Comparison of ENCODE assay signal across 14 cellular contexts in genomic region chr7:106063039-106063438, GRCh38. TPM values are rescaled to one million over a fixed set of nuclear protein-coding genes. Genes with fewer than 3 reads are reported as not detected.
A peak's percentile ranks its signal among the peaks of the same experiment; 100 is the strongest.
DNase-seq lines count a peak whose midpoint lies in the region; ATAC-seq, FAIRE-seq and TF ChIP-seq lines count a peak whose summit lies in the region.
"Had no signal": no experiment of that assay in that cellular context is flagged by ENCODE, and none has a peak within 500 bp of the region (broad histone marks: within the 10 kb centered on the region; RNA-seq: fewer than 3 reads in every experiment).

No MANE protein-coding gene starts in this region.

- no peak overlapping the region; the same call in 1 of the 2 replicates for H3K9ac ChIP-seq in OCI-LY3 (ENCODE audit: low read length)

- no peak overlapping the region for H3K4me3 ChIP-seq in OCI-LY3 (ENCODE audit: low read length)

- H3K4me3 Mint-ChIP-seq in T-helper 2 cell treated with Interferon-gamma antibody and Interleukin-4, amounts not matched to agents 5 μg/mL and 100 μg/mL, for 36 hours, result no peak overlapping the region
- no peak overlapping the region for H3K4me3 Mint-ChIP-seq in stimulated activated effector memory CD8-positive, alpha-beta T cell treated with anti-CD3 and anti-CD28 coated beads, Interleukin-12 subunit alpha, Interleukin-12 subunit beta, amount 100 ng/mL, for 72 hours
- H3K4me3 Mint-ChIP-seq: activated naive CD4-positive, alpha-beta T cell treated with anti-CD3 and anti-CD28 coated beads, Interleukin-2, amount 50 U/mL, for 24 hours had no signal

- H3K27ac ChIP-seq in OCI-LY3 (ENCODE audit: low read length) (no peak overlapping the region), epithelial cell of prostate (peak overlapping the region; percentile 92)

- peaks cover 65% of the 10 kb centered on the region for H3K4me1 ChIP-seq in OCI-LY3 (ENCODE audit: low read length)

- no peaks in the 10 kb centered on the region for H3K27me3 Mint-ChIP-seq in T-helper 2 cell treated with Interferon-gamma antibody and Interleukin-4, amounts not matched to agents 5 μg/mL and 100 μg/mL, for 36 hours (ENCODE audit: low read depth)
- H3K27me3 Mint-ChIP-seq: activated naive CD4-positive, alpha-beta T cell treated with anti-CD3 and anti-CD28 coated beads, Interleukin-2, amount 50 U/mL, for 24 hours had no signal

- H3K27ac Mint-ChIP-seq in T-helper 2 cell treated with Interferon-gamma antibody and Interleukin-4, amounts not matched to agents 5 μg/mL and 100 μg/mL, for 36 hours, result peak overlapping the region; percentile 22
- H3K27ac Mint-ChIP-seq in stimulated activated effector memory CD8-positive, alpha-beta T cell treated with anti-CD3 and anti-CD28 coated beads, Interleukin-12 subunit alpha, Interleukin-12 subunit beta, amount 100 ng/mL, for 72 hours, result peak overlapping the region; percentile 71
- H3K27ac Mint-ChIP-seq: activated naive CD4-positive, alpha-beta T cell treated with anti-CD3 and anti-CD28 coated beads, Interleukin-2, amount 50 U/mL, for 24 hours had no signal

- H3K4me2 ChIP-seq in OCI-LY3 (ENCODE audit: low read length), result peak overlapping the region; percentile 58

- H3K79me2 ChIP-seq in OCI-LY3 (ENCODE audit: low read length), result no peaks in the 10 kb centered on the region

- TF ChIP-seq CTCF in OCI-LY3 (IDR thresholded peaks at IDR 0.05; ENCODE audit: low read depth, low read length), result no peak

- no peak for ATAC-seq in stimulated activated effector memory CD8-positive, alpha-beta T cell treated with anti-CD3 and anti-CD28 coated beads, Interleukin-12 subunit alpha, Interleukin-12 subunit beta, amount 100 ng/mL, for 72 hours
- ATAC-seq: left lobe of liver had no signal

- H3K9me3 Mint-ChIP-seq in T-helper 2 cell treated with Interferon-gamma antibody and Interleukin-4, amounts not matched to agents 5 μg/mL and 100 μg/mL, for 36 hours, result no peaks in the 10 kb centered on the region
- H3K9me3 Mint-ChIP-seq in stimulated activated effector memory CD8-positive, alpha-beta T cell treated with anti-CD3 and anti-CD28 coated beads, Interleukin-12 subunit alpha, Interleukin-12 subunit beta, amount 100 ng/mL, for 72 hours, result no peaks in the 10 kb centered on the region
- H3K9me3 Mint-ChIP-seq: activated naive CD4-positive, alpha-beta T cell treated with anti-CD3 and anti-CD28 coated beads, Interleukin-2, amount 50 U/mL, for 24 hours had no signal

- no peaks in the 10 kb centered on the region for H3K36me3 Mint-ChIP-seq in T-helper 2 cell treated with Interferon-gamma antibody and Interleukin-4, amounts not matched to agents 5 μg/mL and 100 μg/mL, for 36 hours (ENCODE audit: low read depth)
- no peaks in the 10 kb centered on the region for H3K36me3 Mint-ChIP-seq in stimulated activated effector memory CD8-positive, alpha-beta T cell treated with anti-CD3 and anti-CD28 coated beads, Interleukin-12 subunit alpha, Interleukin-12 subunit beta, amount 100 ng/mL, for 72 hours
- H3K36me3 Mint-ChIP-seq: activated naive CD4-positive, alpha-beta T cell treated with anti-CD3 and anti-CD28 coated beads, Interleukin-2, amount 50 U/mL, for 24 hours had no signal

- 0 out of 2 replicates have a peak overlapping the region, but pooled peaks have one; percentile 18 for H2AFZ ChIP-seq in OCI-LY3 (ENCODE audit: low read depth, low read length)

- no peak for DNase-seq in T-helper 2 cell treated with Interferon-gamma antibody and Interleukin-4, amounts not matched to agents 5 μg/mL and 100 μg/mL, for 36 hours (ENCODE audit: low spot score)
- DNase-seq in T-helper 2 cell (no peak), epithelial cell of prostate (ENCODE audit: low read depth, low spot score) (no peak), HT-29 (ENCODE audit: low spot score) (no peak), HTR-8/SVneo (ENCODE audit: insufficient read length, low spot score) (no peak)
- DNase-seq in stimulated activated effector memory CD8-positive, alpha-beta T cell treated with anti-CD3 and anti-CD28 coated beads, Interleukin-12 subunit alpha, Interleukin-12 subunit beta, amount 100 ng/mL, for 72 hours (ENCODE audit: low spot score in 2 of 2), result no peak
- no peak for DNase-seq in effector CD4-positive, alpha-beta T cell
- DNase-seq: cerebellar nuclear complex, hippocampal formation, NCI-H774, occipital lobe had no signal

- no peaks in the 10 kb centered on the region for H4K20me1 ChIP-seq in OCI-LY3 (ENCODE audit: insufficient read depth, low read length)

- FAIRE-seq in HTR-8/SVneo (lab: Jason Lieb, UNC), result no peak

- H3K9me3 ChIP-seq in OCI-LY3 (ENCODE audit: insufficient read depth, low read length), result peaks cover 32% of the 10 kb centered on the region; the same call in 1 of the 2 replicates

- H3K4me1 Mint-ChIP-seq in T-helper 2 cell treated with Interferon-gamma antibody and Interleukin-4, amounts not matched to agents 5 μg/mL and 100 μg/mL, for 36 hours (ENCODE audit: low read depth), result peaks cover 36% of the 10 kb centered on the region
- peaks cover 15% of the 10 kb centered on the region for H3K4me1 Mint-ChIP-seq in stimulated activated effector memory CD8-positive, alpha-beta T cell treated with anti-CD3 and anti-CD28 coated beads, Interleukin-12 subunit alpha, Interleukin-12 subunit beta, amount 100 ng/mL, for 72 hours

- no peaks in the 10 kb centered on the region for H3K27me3 ChIP-seq in OCI-LY3 (ENCODE audit: low read depth, low read length)

- H3K36me3 ChIP-seq in OCI-LY3 (replicated peaks; ENCODE audit: low read depth, low read length), result no peaks in the 10 kb centered on the region

RNA-seq across cellular contexts. Expression of gene SYPL1, which starts 49.1 kb away (rescaled TPM):
- total RNA-seq in HT-29 (2014; rRNA removed; shearing (Covaris generic)), result 33.1 and 48.0 TPM in 2 replicates
